ENCODE assay signal across 11 cellular contexts in the genomic region with DNA sequence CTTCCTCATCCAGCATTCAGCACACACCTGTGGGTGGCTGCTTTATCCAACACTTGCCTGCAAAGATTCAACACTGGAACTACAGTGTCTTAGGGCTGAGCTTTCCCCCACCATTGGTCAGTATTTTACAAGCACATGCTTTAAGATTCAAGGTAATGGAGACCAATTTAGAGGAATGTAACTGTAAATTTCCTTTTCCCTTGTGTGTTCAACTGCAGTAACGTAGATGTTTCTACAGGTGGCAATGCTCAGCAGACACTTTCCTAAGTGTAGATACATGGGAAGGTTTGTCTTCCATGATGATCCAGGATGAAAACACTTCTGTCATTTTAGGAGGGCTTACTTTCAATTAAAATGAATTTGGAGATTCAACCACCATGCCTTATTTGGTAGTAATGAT.
DNase-seq lines count a peak whose midpoint lies in the region; ATAC-seq, FAIRE-seq and TF ChIP-seq lines count a peak whose summit lies in the region.
"Had no signal": no experiment of that assay in that cellular context is flagged by ENCODE, and none has a peak within 500 bp of the region (broad histone marks: within the 10 kb centered on the region; RNA-seq: fewer than 3 reads in every experiment).

No MANE protein-coding gene starts in this region.

- H3K27ac ChIP-seq in A549 (no peak overlapping the region), upper lobe of right lung (no peak overlapping the region), upper lobe of left lung (no peak overlapping the region)

- H3K9me3 ChIP-seq in A549 (no peaks in the 10 kb centered on the region), upper lobe of right lung (no peaks in the 10 kb centered on the region), upper lobe of left lung (no peaks in the 10 kb centered on the region)
- H3K9me3 ChIP-seq: MG63 had no signal

- H3K27me3 ChIP-seq in upper lobe of right lung (peaks cover 11% of the 10 kb centered on the region), upper lobe of left lung (no peaks in the 10 kb centered on the region)

- 4% methylated on average over 1 of the region's 1 CpG for WGBS in A549 (ENCODE audit: missing lambda C conversion rate)
- 48 to 50% methylated on average over 1 of the region's 1 CpG for WGBS in upper lobe of left lung, 2 donors

- CTCF ChIA-PET in A549 (lab: Yijun Ruan, JAX): interaction anchor here (0.7 to 2.1 kb wide), 3 partner anchors 11 to 16 kb away, joined by 3 to 8 read pairs (median 3); no protein-coding TSS in a partner anchor

- POLR2A ChIA-PET in A549 (lab: Yijun Ruan, JAX): no interaction called here

- peak in 1 of 2 experiments; percentile 15; a peak in 1 of 5 replicates for TF ChIP-seq RAD21 in A549 (conservative IDR thresholded peaks at IDR 0.05 in 1 of 2, IDR thresholded peaks at IDR 0.05 in 1 of 2)

- TF ChIP-seq POLR2A in A549 (IDR thresholded peaks at IDR 0.05; ENCODE audit: low read length) (no peak), upper lobe of left lung (IDR thresholded peaks at IDR 0.05) (no peak)

- peak in 1 of 2 experiments; percentile 68; a peak in 3 of 6 replicates for ATAC-seq in A549
- ATAC-seq in upper lobe of right lung: no peak
- no peak for ATAC-seq in upper lobe of left lung (ENCODE audit: low FRiP score in 2 of 2)
- no peak for ATAC-seq in HG02623 (IDR thresholded peaks at IDR 0.05; ENCODE audit: unreplicated experiment)
- ATAC-seq in GM21381 (IDR thresholded peaks at IDR 0.05; ENCODE audit: unreplicated experiment): no peak

- DNase-seq in A549 (ENCODE audit: low read depth in 1 of 2, low spot score in 1 of 2): peak; percentile 40 to 41
- peak; percentile 48 for DNase-seq in RKO (ENCODE audit: low spot score)
- peak; percentile 3 for DNase-seq in fibroblast of villous mesenchyme (ENCODE audit: low read depth)
- no peak for DNase-seq in upper lobe of right lung
- no peak for DNase-seq in upper lobe of left lung
- DNase-seq: activated T-cell treated with anti-CD3 and anti-CD28 coated beads, Interleukin-2, amount 50 U/mL, for 24 hours; effector CD4-positive, alpha-beta T cell; MG63 had no signal

- FAIRE-seq in A549 (lab: Jason Lieb, UNC): peak; percentile 88

- no peak overlapping the region for H3K4me2 ChIP-seq in A549

- H3K36me3 ChIP-seq in upper lobe of right lung: no peaks in the 10 kb centered on the region
- no peaks in the 10 kb centered on the region for H3K36me3 ChIP-seq in upper lobe of left lung
- H3K36me3 ChIP-seq: MG63 had no signal

- TF ChIP-seq CTCF in A549 (IDR thresholded peaks at IDR 0.05): 0 out of 3 replicates have a peak, but pooled peaks have one; percentile 14
- TF ChIP-seq CTCF in GM12875 (IDR thresholded peaks at IDR 0.05; ENCODE audit: borderline replicate concordance, insufficient read depth, low read depth, low read length): peak; percentile 31; the same call in 1 of the 2 replicates
- TF ChIP-seq CTCF in fibroblast of villous mesenchyme (IDR thresholded peaks at IDR 0.05; ENCODE audit: insufficient read depth, low read depth, low read length): peak; percentile 32
- TF ChIP-seq CTCF in upper lobe of right lung (IDR thresholded peaks at IDR 0.05): no peak
- TF ChIP-seq CTCF in upper lobe of left lung (IDR thresholded peaks at IDR 0.05): peak in 1 of 6 experiments; percentile 17

- H3K4me3 ChIP-seq in A549 (no peak overlapping the region), GM12875 (ENCODE audit: low read depth, low read length) (no peak overlapping the region), fibroblast of villous mesenchyme (ENCODE audit: low read depth, low read length) (no peak overlapping the region), upper lobe of right lung (no peak overlapping the region), upper lobe of left lung (no peak overlapping the region)
- H3K4me3 ChIP-seq: MG63 had no signal

- H3K4me1 ChIP-seq in A549 (no peaks in the 10 kb centered on the region), upper lobe of right lung (no peaks in the 10 kb centered on the region), upper lobe of left lung (no peaks in the 10 kb centered on the region)

- TF ChIP-seq EP300 in A549 (IDR thresholded peaks at IDR 0.05) (no peak), upper lobe of left lung (IDR thresholded peaks at IDR 0.05) (no peak)

- intact Hi-C loops in upper lobe of right lung (cut with DNase I): no loop called here

TF ChIP-seq in A549, 52 proteins besides CTCF, POLR2A, EP300 and RAD21:
- no peak for TF ChIP-seq BHLHE40 (IDR thresholded peaks at IDR 0.05; ENCODE audit: low read depth, low read length)
- TF ChIP-seq E2F6 (IDR thresholded peaks at IDR 0.05; ENCODE audit: borderline replicate concordance, low read depth): no peak
- no peak for TF ChIP-seq CHD2 (IDR thresholded peaks at IDR 0.05; ENCODE audit: low read length, partially characterized antibody)
- TF ChIP-seq NFE2L2 (conservative IDR thresholded peaks at IDR 0.05; ENCODE audit: low read length): no peak
- TF ChIP-seq JUN (IDR thresholded peaks at IDR 0.05): no peak
- TF ChIP-seq KDM1A (IDR thresholded peaks at IDR 0.05; ENCODE audit: low read depth): no peak
- TF ChIP-seq MAFK (IDR thresholded peaks at IDR 0.05; ENCODE audit: partially characterized antibody): no peak
- TF ChIP-seq ESRRA (IDR thresholded peaks at IDR 0.05; ENCODE audit: borderline replicate concordance, low read length): no peak
- no peak for TF ChIP-seq JUNB (IDR thresholded peaks at IDR 0.05)
- no peak for TF ChIP-seq ZSCAN20 (CRISPR knock-in tag; IDR thresholded peaks at IDR 0.05)
- TF ChIP-seq, protein P1, sequence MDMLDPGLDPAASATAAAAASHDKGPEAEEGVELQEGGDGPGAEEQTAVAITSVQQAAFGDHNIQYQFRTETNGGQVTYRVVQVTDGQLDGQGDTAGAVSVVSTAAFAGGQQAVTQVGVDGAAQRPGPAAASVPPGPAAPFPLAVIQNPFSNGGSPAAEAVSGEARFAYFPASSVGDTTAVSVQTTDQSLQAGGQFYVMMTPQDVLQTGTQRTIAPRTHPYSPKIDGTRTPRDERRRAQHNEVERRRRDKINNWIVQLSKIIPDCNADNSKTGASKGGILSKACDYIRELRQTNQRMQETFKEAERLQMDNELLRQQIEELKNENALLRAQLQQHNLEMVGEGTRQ (IDR thresholded peaks at IDR 0.05): no peak
- TF ChIP-seq TFCP2L1 (CRISPR knock-in tag; IDR thresholded peaks at IDR 0.05): no peak
TF ChIP-seq in A549: peak in this region for 0.

Comparison
In these comparisons a context has a peak if more than half of its experiments do, and no peak if none do; other contexts are left out.
1. DNase-seq: peak in A549 (2 of 2), RKO (single experiment) and fibroblast of villous mesenchyme (single experiment); none in upper lobe of right lung (single experiment) and upper lobe of left lung (0 of 2).